In the genomic region with DNA sequence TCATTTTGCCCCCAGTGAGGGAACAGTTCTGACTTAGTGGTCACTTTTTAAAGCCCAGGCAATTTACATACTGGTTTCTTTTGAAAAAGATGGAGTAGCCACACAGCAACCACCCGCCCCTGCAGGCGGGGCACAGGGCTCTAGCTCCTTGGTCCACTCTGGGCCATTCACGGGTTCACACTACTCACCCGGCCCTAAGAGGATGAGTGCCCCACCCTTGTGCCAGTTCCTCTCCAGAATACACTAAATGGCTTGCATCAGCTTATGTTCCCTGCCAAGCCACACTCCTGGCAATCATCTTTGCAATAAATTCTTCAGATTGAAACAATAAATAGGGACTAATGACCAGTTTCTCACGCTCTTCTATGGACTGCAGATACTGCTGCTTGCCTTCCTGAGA, we compare ENCODE assay signal across 19 cellular contexts. TPM values are rescaled to one million over a fixed set of nuclear protein-coding genes. Genes with fewer than 3 reads are reported as not detected.
A peak's percentile ranks its signal among the peaks of the same experiment; 100 is the strongest.
DNase-seq lines count a peak whose midpoint lies in the region; ATAC-seq and TF ChIP-seq lines count a peak whose summit lies in the region.
"Had no signal": no experiment of that assay in that cellular context is flagged by ENCODE, and none has a peak within 500 bp of the region (broad histone marks: within the 10 kb centered on the region; RNA-seq: fewer than 3 reads in every experiment).

No MANE protein-coding gene starts in this region.

- H3K4me1 Mint-ChIP-seq in stimulated activated effector memory CD8-positive, alpha-beta T cell treated with anti-CD3 and anti-CD28 coated beads, Interleukin-12 subunit alpha, Interleukin-12 subunit beta, amount 100 ng/mL, for 72 hours = no peaks in the 10 kb centered on the region
- H3K4me1 Mint-ChIP-seq: CD8-positive, alpha-beta memory T cell had no signal

- DNase-seq in NCI-H1105 treated with DMSO at 0.1 percent for 48 hours (lab: John Stamatoyannopoulos, UW) (peak; percentile 34), NCI-H1105 (lab: John Stamatoyannopoulos, UW) (no peak), astrocyte of the hippocampus (ENCODE audit: low read depth, low spot score) (peak; percentile 50), left lobe of liver (ENCODE audit: low spot score) (no peak), stomach (no peak)
- DNase-seq in stimulated activated effector memory CD8-positive, alpha-beta T cell treated with anti-CD3 and anti-CD28 coated beads, Interleukin-12 subunit alpha, Interleukin-12 subunit beta, amount 100 ng/mL, for 72 hours (ENCODE audit: low spot score in 2 of 2) = no peak
- DNase-seq in activated CD4-positive, CD25-positive, alpha-beta regulatory T cell (lab: John Stamatoyannopoulos, UW) = no peak
- DNase-seq: activated CD4-positive, CD25-positive, alpha-beta regulatory T cell treated with anti-CD3 and anti-CD28 coated beads, Interleukin-2, amount 50 U/mL, for 72 hours; CD8-positive, alpha-beta memory T cell; NCI-H1436; NCI-H345; occipital lobe; SHP77; T-helper 17 cell had no signal

- H3K4me3 Mint-ChIP-seq in stimulated activated effector memory CD8-positive, alpha-beta T cell treated with anti-CD3 and anti-CD28 coated beads, Interleukin-12 subunit alpha, Interleukin-12 subunit beta, amount 100 ng/mL, for 72 hours = no peak overlapping the region
- H3K4me3 Mint-ChIP-seq: CD8-positive, alpha-beta memory T cell; mesothelial cell of epicardium; T-helper 17 cell had no signal

- H3K9me3 Mint-ChIP-seq in stimulated activated effector memory CD8-positive, alpha-beta T cell treated with anti-CD3 and anti-CD28 coated beads, Interleukin-12 subunit alpha, Interleukin-12 subunit beta, amount 100 ng/mL, for 72 hours = no peaks in the 10 kb centered on the region
- H3K9me3 Mint-ChIP-seq: CD8-positive, alpha-beta memory T cell; mesothelial cell of epicardium had no signal

- peaks cover 5 to 17% (median 9%) of the 10 kb centered on the region in 4 donors for H3K4me1 ChIP-seq in stomach

- no peak for TF ChIP-seq POLR2A in stomach (IDR thresholded peaks at IDR 0.05)
- no peak for TF ChIP-seq POLR2A in GM18505 (IDR thresholded peaks at IDR 0.05; ENCODE audit: borderline replicate concordance, extremely low read depth, insufficient read depth, insufficient read length)

- ATAC-seq in left lobe of liver = peak; percentile 54
- ATAC-seq in stimulated activated effector memory CD8-positive, alpha-beta T cell treated with anti-CD3 and anti-CD28 coated beads, Interleukin-12 subunit alpha, Interleukin-12 subunit beta, amount 100 ng/mL, for 72 hours = no peak
- ATAC-seq in GM18505 (IDR thresholded peaks at IDR 0.05; ENCODE audit: unreplicated experiment) = no peak
- ATAC-seq: GM12878, T-helper 17 cell had no signal

- peaks cover 60 to 100% (median 100%) of the 10 kb centered on the region in 4 donors for H3K36me3 ChIP-seq in stomach

- intact Hi-C loops in stomach (cut with DNase I; ENCODE audit: low total_unique reads) = no loop called here

- H3K27me3 ChIP-seq in stomach = no peaks in the 10 kb centered on the region

- 56 to 78% (median 63%) methylated on average over 5 of the region's 5 CpGs for WGBS in stomach, 5 donors

- H3K27ac ChIP-seq in stomach = peak overlapping the region in 2 of 5 donors; percentile 26 to 48
- H3K27ac ChIP-seq: 22Rv1, KMS-11 had no signal

- no peak overlapping the region for H3K4me3 ChIP-seq in stomach
- H3K4me3 ChIP-seq: GM12878 had no signal

- H3K36me3 Mint-ChIP-seq in stimulated activated effector memory CD8-positive, alpha-beta T cell treated with anti-CD3 and anti-CD28 coated beads, Interleukin-12 subunit alpha, Interleukin-12 subunit beta, amount 100 ng/mL, for 72 hours = peaks cover 100% of the 10 kb centered on the region

- no peaks in the 10 kb centered on the region for H3K9me3 ChIP-seq in stomach

- H3K27ac Mint-ChIP-seq in stimulated activated effector memory CD8-positive, alpha-beta T cell treated with anti-CD3 and anti-CD28 coated beads, Interleukin-12 subunit alpha, Interleukin-12 subunit beta, amount 100 ng/mL, for 72 hours = peak overlapping the region; percentile 5
- H3K27ac Mint-ChIP-seq: mesothelial cell of epicardium had no signal

- TF ChIP-seq EP300 in stomach (IDR thresholded peaks at IDR 0.05) = no peak

- no peak for TF ChIP-seq CTCF in stomach (IDR thresholded peaks at IDR 0.05)

RNA-seq across cellular contexts. Expression of a gene that starts 15.7 kb away (rescaled TPM):
- total RNA-seq in left lobe of liver (10.3 TPM), stomach (100 to 1,000 TPM in 2 of 5 donors, 10 to 100 TPM in 3; 11.1 to 249 (median 42.6) TPM)
- 10 to 100 TPM; 14.2 to 22.5 (median 19.9) TPM for polyA plus RNA-seq in stomach

RNA-seq across cellular contexts. Expression of a gene that starts 26.4 kb away (rescaled TPM):
- total RNA-seq in left lobe of liver = 140 TPM
- 100 to 1,000 TPM in 3 of 5 donors, 10 to 100 TPM in 2; 42.6 to 246 (median 117) TPM for total RNA-seq in stomach
- 100 to 1,000 TPM in 2 of 3 donors, 10 to 100 TPM in 1; 91.6 to 151 (median 125) TPM for polyA plus RNA-seq in stomach

RNA-seq across cellular contexts. Expression of a gene that starts 47.0 kb away (rescaled TPM):
- total RNA-seq in left lobe of liver (0.45 TPM), stomach (10 to 100 TPM in 1 of 5 donors, 1 to 10 TPM in 3, not detected in 1; 5.5 to 31.5 (median 9.3) TPM)
- 10 to 100 TPM in 1 of 3 donors, 1 to 10 TPM in 2; 2.7 to 10.8 (median 4.2) TPM for polyA plus RNA-seq in stomach
- total RNA-seq: CD8-positive, alpha-beta memory T cell; GM12878; T-helper 17 cell had no signal

Comparison
In these comparisons a context has a peak if more than half of its experiments do, and no peak if none do; other contexts are left out.
1. DNase-seq: peak in NCI-H1105 treated with DMSO at 0.1 percent for 48 hours (single experiment) and astrocyte of the hippocampus (single experiment); none in NCI-H1105 (single experiment), left lobe of liver (single experiment), stimulated activated effector memory CD8-positive, alpha-beta T cell treated with anti-CD3 and anti-CD28 coated beads, Interleukin-12 subunit alpha, Interleukin-12 subunit beta, amount 100 ng/mL, for 72 hours (0 of 2), stomach (single experiment) and activated CD4-positive, CD25-positive, alpha-beta regulatory T cell (0 of 4).